18 cellular contexts compared by ENCODE assay signal in genomic region chr11:72451836-72452376, GRCh38. TPM values are rescaled to one million over a fixed set of nuclear protein-coding genes. Genes with fewer than 3 reads are reported as not detected.
DNase-seq lines count a peak whose midpoint lies in the region; ATAC-seq, FAIRE-seq and TF ChIP-seq lines count a peak whose summit lies in the region.
"Had no signal": no experiment of that assay in that cellular context is flagged by ENCODE, and none has a peak within 500 bp of the region (broad histone marks: within the 10 kb centered on the region; RNA-seq: fewer than 3 reads in every experiment).

No MANE protein-coding gene starts in this region.

- POLR2A ChIA-PET in HepG2 (lab: Yijun Ruan, JAX) = no interaction called here

- H3K9me3 ChIP-seq in right lobe of liver = no peaks in the 10 kb centered on the region
- H3K9me3 ChIP-seq in HepG2 (ENCODE audit: low read length) = no peaks in the 10 kb centered on the region
- H3K9me3 ChIP-seq in lower lobe of right lung = no peaks in the 10 kb centered on the region
- no peaks in the 10 kb centered on the region for H3K9me3 ChIP-seq in suprapubic skin

- no peak overlapping the region for H2AFZ ChIP-seq in HepG2 (ENCODE audit: low read length)
- H2AFZ ChIP-seq: GM23338 had no signal

- no peaks in the 10 kb centered on the region for H3K27me3 ChIP-seq in right lobe of liver
- no peaks in the 10 kb centered on the region; a peak in 1 of 5 replicates for H3K27me3 ChIP-seq in HepG2 (ENCODE audit: control insufficient read depth in 1 of 2, insufficient read depth in 2 of 2, low read length in 2 of 2)
- no peaks in the 10 kb centered on the region for H3K27me3 ChIP-seq in lower lobe of right lung (ENCODE audit: low read depth)
- no peaks in the 10 kb centered on the region for H3K27me3 ChIP-seq in suprapubic skin
- H3K27me3 ChIP-seq: BLaER1 treated with 17β-estradiol and CSF1 and Interleukin-3, amounts not matched to agents 10 nM and 100 nM had no signal

- H3K79me2 ChIP-seq in HepG2 (ENCODE audit: insufficient read depth, low read length) = no peaks in the 10 kb centered on the region

- CTCF ChIA-PET in HepG2 (lab: Yijun Ruan, JAX; ENCODE audit: low intra/inter-chr PET ratio, low total read pairs) = no interaction called here

- TF ChIP-seq POLR2A in right lobe of liver (IDR thresholded peaks at IDR 0.05) = no peak
- TF ChIP-seq POLR2A in HepG2 (IDR thresholded peaks at IDR 0.05; ENCODE audit: insufficient read depth in 1 of 2, low read depth in 2 of 2, low read length in 2 of 2) = no peak
- TF ChIP-seq POLR2A in suprapubic skin (IDR thresholded peaks at IDR 0.05) = no peak

- TF ChIP-seq CTCF in right lobe of liver (IDR thresholded peaks at IDR 0.05) = no peak
- TF ChIP-seq CTCF in HepG2 (CRISPR knock-in tag; IDR thresholded peaks at IDR 0.05) = no peak
- TF ChIP-seq CTCF in lower lobe of right lung (IDR thresholded peaks at IDR 0.05) = no peak
- no peak for TF ChIP-seq CTCF in suprapubic skin (IDR thresholded peaks at IDR 0.05)

- 63% methylated on average over 2 of the region's 4 CpGs for WGBS in right lobe of liver (ENCODE audit: insufficient coverage, low coverage, low lambda C conversion rate, missing lambda C conversion rate)
- 15% methylated on average over 4 of the region's 4 CpGs for WGBS in HepG2 (ENCODE audit: low lambda C conversion rate)
- WGBS in suprapubic skin = 95% methylated on average over 4 of the region's 4 CpGs

- in situ Hi-C loops in HepG2 (cut with HindIII; ENCODE audit: extremely low pct_ligation_motif_present, low pct_unique_long_range_greater_than_20kb) = no loop called here

- no TSS peak for BruUV-seq in HepG2 (replicated peaks; lab: Mats Ljungman, UMichigan)

- FAIRE-seq in HepG2 (lab: Jason Lieb, UNC) = no peak
- FAIRE-seq: G401.6 had no signal

- no peak for TF ChIP-seq RAD21 in HepG2 (CRISPR knock-in tag; IDR thresholded peaks at IDR 0.05)

- no peak overlapping the region for H3K27ac ChIP-seq in right lobe of liver
- no peak overlapping the region for H3K27ac ChIP-seq in HepG2 (ENCODE audit: extremely low read length, insufficient read depth, low read length)
- H3K27ac ChIP-seq in lower lobe of right lung = no peak overlapping the region
- no peak overlapping the region for H3K27ac ChIP-seq in suprapubic skin
- H3K27ac ChIP-seq: BLaER1 treated with 17β-estradiol and CSF1 and Interleukin-3, amounts not matched to agents 10 nM and 100 nM had no signal

- no peaks in the 10 kb centered on the region for H4K20me1 ChIP-seq in HepG2 (ENCODE audit: insufficient read depth, low read length)
- H4K20me1 ChIP-seq: BLaER1 treated with 17β-estradiol and CSF1 and Interleukin-3, amounts not matched to agents 10 nM and 100 nM had no signal

- ATAC-seq in right lobe of liver (peak; percentile 21 to 43 (median 28)), HepG2 (no peak), lower lobe of right lung (no peak)
- ATAC-seq: GM23338 had no signal

- no peak overlapping the region for H3K4me2 ChIP-seq in HepG2 (ENCODE audit: low read depth, low read length)
- H3K4me2 ChIP-seq: GM23338 had no signal

- intact Hi-C loops in right lobe of liver (cut with DNase I) = no loop called here
- intact Hi-C loops in HepG2 (cut with micrococcal nuclease; ENCODE audit: unreplicated experiment) = no loop called here
- intact Hi-C loops in lower lobe of right lung (cut with DNase I) = no loop called here

- H3K4me1 ChIP-seq in right lobe of liver (no peaks in the 10 kb centered on the region), HepG2 (ENCODE audit: insufficient read depth, low read length) (no peaks in the 10 kb centered on the region), lower lobe of right lung (no peaks in the 10 kb centered on the region), suprapubic skin (peaks cover 5% of the 10 kb centered on the region)

- TF ChIP-seq EP300 in HepG2 (IDR thresholded peaks at IDR 0.05; ENCODE audit: low read depth in 2 of 2, low read length in 2 of 2) = no peak
- TF ChIP-seq EP300 in HepG2 (CRISPR knock-in tag; IDR thresholded peaks at IDR 0.05; ENCODE audit: borderline replicate concordance) = no peak
- TF ChIP-seq EP300 in suprapubic skin (IDR thresholded peaks at IDR 0.05) = no peak

- no peak overlapping the region for H3K4me3 ChIP-seq in right lobe of liver
- H3K4me3 ChIP-seq in HepG2 (replicated peaks in 1 of 3; ENCODE audit: insufficient read depth in 1 of 3, low read depth in 2 of 3, low read length in 3 of 3) = no peak overlapping the region
- H3K4me3 ChIP-seq in lower lobe of right lung = no peak overlapping the region
- H3K4me3 ChIP-seq in suprapubic skin = no peak overlapping the region
- H3K4me3 ChIP-seq: BLaER1 treated with 17β-estradiol and CSF1 and Interleukin-3, amounts not matched to agents 10 nM and 100 nM; GM23338 had no signal

- DNase-seq in right lobe of liver = no peak
- no peak for DNase-seq in HepG2 (ENCODE audit: low spot score)
- peak; percentile 51 for DNase-seq in OCI-M1 (lab: John Stamatoyannopoulos, UW)
- DNase-seq in lower lobe of right lung = peak; percentile 50
- no peak for DNase-seq in cerebellum (ENCODE audit: low spot score)
- DNase-seq in GOT3 (lab: John Stamatoyannopoulos, UW) = no peak
- DNase-seq in suprapubic skin (ENCODE audit: low spot score in 2 of 2) = no peak
- DNase-seq: ACHN; Calu3; CD4-positive, alpha-beta T cell; DMS 273 treated with DMSO at 0.1 percent for 48 hours; DMS79; EL; H9; IMR-90 had no signal

- H3K9ac ChIP-seq in HepG2 (ENCODE audit: insufficient read depth, low read depth, low read length) = no peak overlapping the region
- H3K9ac ChIP-seq: BLaER1 treated with 17β-estradiol and CSF1 and Interleukin-3, amounts not matched to agents 10 nM and 100 nM had no signal

- no peaks in the 10 kb centered on the region for H3K36me3 ChIP-seq in right lobe of liver
- no peaks in the 10 kb centered on the region for H3K36me3 ChIP-seq in HepG2 (replicated peaks in 1 of 2; ENCODE audit: control insufficient read depth in 1 of 2, insufficient read depth in 2 of 2, low read length in 2 of 2)
- no peaks in the 10 kb centered on the region for H3K36me3 ChIP-seq in lower lobe of right lung
- no peaks in the 10 kb centered on the region for H3K36me3 ChIP-seq in suprapubic skin
- H3K36me3 ChIP-seq: BLaER1 treated with 17β-estradiol and CSF1 and Interleukin-3, amounts not matched to agents 10 nM and 100 nM had no signal

TF ChIP-seq in HepG2, 621 proteins besides CTCF, POLR2A, EP300 and RAD21 (continues in another document):
- TF ChIP-seq ZNF512 (CRISPR knock-in tag; IDR thresholded peaks at IDR 0.05) (no peak), MIER2 (CRISPR knock-in tag; IDR thresholded peaks at IDR 0.05) (no peak)

RNA-seq across cellular contexts. Expression of gene CLPB, which starts 17.6 kb away (rescaled TPM):
- total RNA-seq in right lobe of liver (10 to 100 TPM; 17.5 to 35.5 (median 23.4) TPM), HepG2 (2016; rRNA removed; fragmentation: Illumina TruSeq; extraction: Trizol) (22.0 and 29.5 TPM in 2 replicates), lower lobe of right lung (25.7 TPM), cerebellum (50.1 TPM), suprapubic skin (10 to 100 TPM; 14.7 to 23.4 (median 19.3) TPM)
- 3.9 and 4.4 TPM in 2 replicates for total RNA-seq in HepG2 (2016; cell fraction: cytosol; rRNA removed; fragmentation: Illumina TruSeq; extraction: Trizol; ENCODE audit: low read depth)
- total RNA-seq in HepG2 (2016; cell fraction: insoluble cytoplasmic fraction; rRNA removed; fragmentation: Illumina TruSeq; extraction: Trizol) = 20.1 and 28.8 TPM in 2 replicates
- 7.9 and 8.5 TPM in 2 replicates for total RNA-seq in HepG2 (2016; cell fraction: membrane; rRNA removed; fragmentation: Illumina TruSeq; extraction: Trizol)
- 24.4 and 27.6 TPM in 2 replicates for total RNA-seq in HepG2 (2016; cell fraction: nucleus; rRNA removed; fragmentation: Illumina TruSeq; extraction: Trizol)
- polyA plus RNA-seq in HepG2 (2011; rRNA removed) = 11.8 and 15.6 TPM in 2 replicates
- 10.2 and 14.3 TPM in 2 replicates for polyA plus RNA-seq in HepG2 (2011; cell fraction: cytosol; rRNA removed)
- polyA plus RNA-seq in HepG2 (2011; cell fraction: nucleus; rRNA removed) = 19.1 and 25.1 TPM in 2 replicates
- polyA plus RNA-seq in HepG2 (2012) = 12.8 and 16.8 TPM in 2 replicates
- polyA plus RNA-seq in HepG2 (2016; cell fraction: cytosol; fragmentation: Illumina TruSeq; extraction: Trizol; ENCODE audit: low read depth) = 3.4 and 4.0 TPM in 2 replicates
- 13.3 and 16.1 TPM in 2 replicates for polyA plus RNA-seq in HepG2 (2016; cell fraction: insoluble cytoplasmic fraction; fragmentation: Illumina TruSeq; extraction: Trizol; ENCODE audit: low read depth)
- 4.9 and 5.7 TPM in 2 replicates for polyA plus RNA-seq in HepG2 (2016; cell fraction: membrane; fragmentation: Illumina TruSeq; extraction: Trizol; ENCODE audit: low read depth)
- 19.8 and 22.4 TPM in 2 replicates for polyA plus RNA-seq in HepG2 (2016; cell fraction: nucleus; fragmentation: Illumina TruSeq; extraction: Trizol; ENCODE audit: insufficient read depth, low read depth)
- polyA minus RNA-seq in HepG2 (2011; rRNA and poly(A)+ RNA removed; ENCODE audit: low replicate concordance) = 46.3 and 159 TPM in 2 replicates
- polyA minus RNA-seq in HepG2 (2011; cell fraction: cytosol; rRNA and poly(A)+ RNA removed) = 15.1 and 19.1 TPM in 2 replicates
- polyA minus RNA-seq in HepG2 (2011; cell fraction: nucleus; rRNA and poly(A)+ RNA removed) = 22.1 and 24.0 TPM in 2 replicates

Comparison
In these comparisons a context has a peak if more than half of its experiments do, and no peak if none do; other contexts are left out.
1. ATAC-seq: peak in right lobe of liver (4 of 4); none in HepG2 (single experiment) and lower lobe of right lung (0 of 2).
2. DNase-seq: peak in OCI-M1 (single experiment) and lower lobe of right lung (single experiment); none in right lobe of liver (0 of 3), HepG2 (single experiment), cerebellum (single experiment), GOT3 (single experiment) and suprapubic skin (0 of 2).